Comparison of ENCODE assay signal across 1 cellular context in the genomic region with DNA sequence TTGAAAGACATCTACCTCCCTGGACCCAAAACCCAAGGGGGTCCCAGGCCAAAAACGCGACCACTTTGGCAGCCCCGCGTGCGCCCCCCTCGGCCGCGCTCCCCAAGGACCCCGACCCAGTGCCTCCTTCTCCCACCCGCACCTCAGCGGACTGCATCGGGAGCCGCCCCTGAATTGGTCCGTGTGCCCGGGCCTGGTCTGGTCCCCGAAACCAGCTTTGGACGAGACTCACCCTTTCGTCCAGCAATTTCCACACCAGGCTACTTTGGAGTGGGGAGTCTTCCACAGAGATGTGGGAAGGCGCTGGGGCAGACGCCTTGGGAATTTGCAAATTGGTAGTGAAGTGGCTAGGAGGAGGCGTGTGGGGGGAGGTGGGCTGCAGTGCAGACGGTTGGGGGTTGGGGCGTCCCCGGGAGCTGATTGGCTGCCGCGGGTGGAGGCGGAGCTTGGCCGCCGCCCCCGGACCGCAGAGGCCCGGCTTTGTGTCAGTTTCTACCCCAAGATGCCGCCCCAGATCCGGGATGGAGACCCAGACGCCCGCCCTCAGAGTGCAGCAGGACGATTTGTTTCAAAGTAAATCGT.
A peak's percentile ranks its signal among the peaks of the same experiment; 100 is the strongest.
TF ChIP-seq lines count a peak whose summit lies in the region.

No MANE protein-coding gene starts in this region.

TF ChIP-seq in HepG2, 621 proteins besides CTCF, POLR2A, EP300 and RAD21:
- TF ChIP-seq ASH2L (IDR thresholded peaks at IDR 0.05; ENCODE audit: insufficient read length, low read depth, low read length) (no peak), ZSCAN29 (CRISPR knock-in tag; conservative IDR thresholded peaks at IDR 0.05) (no peak), KMT2A (CRISPR knock-in tag; IDR thresholded peaks at IDR 0.05) (no peak), SOX6 (IDR thresholded peaks at IDR 0.05) (no peak), SOX6 (CRISPR knock-in tag; IDR thresholded peaks at IDR 0.05) (no peak), NFKBIZ (CRISPR knock-in tag; IDR thresholded peaks at IDR 0.05) (no peak), POLR2AphosphoS2 (IDR thresholded peaks at IDR 0.05; ENCODE audit: low read depth, low read length) (peak; percentile 58; the same call in 1 of the 2 replicates), AGO2 (optimal IDR thresholded peaks at IDR 0.05; ENCODE audit: low read depth, low read length) (peak; percentile 85), PHF21A (CRISPR knock-in tag; IDR thresholded peaks at IDR 0.05) (no peak), KAT2B (IDR thresholded peaks at IDR 0.05; ENCODE audit: borderline replicate concordance, low read depth, low read length) (no peak)
